In the genomic region with DNA sequence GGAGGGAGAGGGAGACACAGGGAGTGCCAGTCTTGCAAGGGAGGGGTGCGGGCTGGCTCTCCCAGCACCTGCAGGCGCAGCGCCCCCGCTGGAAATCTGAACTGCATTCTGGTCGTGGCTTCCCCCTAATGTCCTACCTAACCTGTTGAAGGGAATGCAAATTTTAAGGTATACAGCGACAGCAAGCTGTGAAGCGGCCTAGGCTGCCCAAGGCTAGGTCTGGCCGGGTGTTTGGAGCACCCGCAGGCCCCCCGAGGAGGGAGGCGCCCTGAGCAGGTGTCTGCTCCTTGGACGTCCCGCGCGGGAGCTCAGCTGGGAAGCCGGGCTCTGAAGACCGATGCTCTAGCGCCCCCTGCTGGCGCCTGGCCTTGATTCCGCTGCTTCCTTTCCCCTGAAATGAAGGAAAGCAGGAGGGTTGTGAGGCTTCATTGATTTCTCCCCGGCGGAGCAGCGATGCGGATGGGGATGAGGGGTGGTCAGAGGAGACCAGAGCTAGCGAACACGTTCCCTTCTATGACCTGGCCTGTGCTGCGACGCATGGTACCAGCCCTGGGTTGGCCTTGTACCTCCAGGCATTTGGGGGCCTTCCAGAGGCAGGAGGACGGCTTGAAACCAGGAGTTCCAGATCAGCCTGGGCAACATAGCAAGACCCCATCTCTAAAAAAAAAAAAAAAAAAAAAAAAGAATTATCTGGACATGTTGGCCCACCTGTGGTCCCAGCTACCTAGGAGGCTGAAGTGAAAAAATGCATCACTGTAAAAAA, we compare ENCODE assay signal across 8 cellular contexts.
A peak's percentile ranks its signal among the peaks of the same experiment; 100 is the strongest.
DNase-seq lines count a peak whose midpoint lies in the region; ATAC-seq and TF ChIP-seq lines count a peak whose summit lies in the region.

No MANE protein-coding gene starts in this region.

- H3K27ac Mint-ChIP-seq in nephron progenitor cell = no peak overlapping the region

- H3K9me3 ChIP-seq in OCI-LY3 (ENCODE audit: insufficient read depth, low read length) = no peaks in the 10 kb centered on the region

- peaks cover 11% of the 10 kb centered on the region for H3K9me3 Mint-ChIP-seq in nephron progenitor cell

- no peaks in the 10 kb centered on the region for H3K27me3 ChIP-seq in OCI-LY3 (ENCODE audit: low read depth, low read length)

- H3K9ac ChIP-seq in OCI-LY3 (ENCODE audit: low read length) = no peak overlapping the region

- peak; percentile 80 for DNase-seq in DMS53 (lab: John Stamatoyannopoulos, UW)
- DNase-seq in HK-2 (ENCODE audit: unreplicated experiment) = peak; percentile 79
- peak; percentile 79 to 80 for DNase-seq in activated T-cell treated with anti-CD3 and anti-CD28 coated beads, Interleukin-2, amount 50 U/mL, for 48 hours
- DNase-seq in fibroblast of pulmonary artery (ENCODE audit: low read depth) = peak; percentile 62
- peak; percentile 96 for DNase-seq in nephron progenitor cell
- DNase-seq in stimulated activated naive CD8-positive, alpha-beta T cell treated with anti-CD3 and anti-CD28 coated beads, Interleukin-15, Interleukin-2, amounts not matched to agents 100 U/mL and 50 U/mL, for 24 hours = peak; percentile 80

- ATAC-seq in stimulated activated naive CD8-positive, alpha-beta T cell treated with anti-CD3 and anti-CD28 coated beads, Interleukin-15, Interleukin-2, amounts not matched to agents 100 U/mL and 50 U/mL, for 24 hours = peak; percentile 36
- no peak for ATAC-seq in GM18498 (IDR thresholded peaks at IDR 0.05; ENCODE audit: unreplicated experiment)

- H3K79me2 ChIP-seq in OCI-LY3 (ENCODE audit: low read length) = no peaks in the 10 kb centered on the region

- no peak overlapping the region for H2AFZ ChIP-seq in OCI-LY3 (ENCODE audit: low read depth, low read length)

- no peaks in the 10 kb centered on the region for H3K4me1 ChIP-seq in OCI-LY3 (ENCODE audit: low read length)

- peak; percentile 91 for TF ChIP-seq CTCF in OCI-LY3 (IDR thresholded peaks at IDR 0.05; ENCODE audit: low read depth, low read length)
- peak; percentile 84 for TF ChIP-seq CTCF in fibroblast of pulmonary artery (IDR thresholded peaks at IDR 0.05; ENCODE audit: low read length, missing control alignments)
- peak; percentile 89 for TF ChIP-seq CTCF in nephron progenitor cell (IDR thresholded peaks at IDR 0.05)

- no peaks in the 10 kb centered on the region for H3K36me3 Mint-ChIP-seq in nephron progenitor cell (ENCODE audit: low read depth)

- H3K4me2 ChIP-seq in OCI-LY3 (ENCODE audit: low read length) = no peak overlapping the region

- H3K27me3 Mint-ChIP-seq in nephron progenitor cell (ENCODE audit: low read depth, poor library complexity) = peaks cover 8% of the 10 kb centered on the region

- no peaks in the 10 kb centered on the region for H3K36me3 ChIP-seq in OCI-LY3 (replicated peaks; ENCODE audit: low read depth, low read length)

- H3K4me3 Mint-ChIP-seq in nephron progenitor cell = peak overlapping the region; percentile 36

- no peak overlapping the region for H3K27ac ChIP-seq in OCI-LY3 (ENCODE audit: low read length)

- H4K20me1 ChIP-seq in OCI-LY3 (ENCODE audit: insufficient read depth, low read length) = no peaks in the 10 kb centered on the region

- no peak overlapping the region for H3K4me3 ChIP-seq in OCI-LY3 (ENCODE audit: low read length)
- H3K4me3 ChIP-seq in fibroblast of pulmonary artery (replicated peaks; ENCODE audit: low read depth, low read length) = no peak overlapping the region

- peaks cover 17% of the 10 kb centered on the region for H3K4me1 Mint-ChIP-seq in nephron progenitor cell
